In the genomic region with DNA sequence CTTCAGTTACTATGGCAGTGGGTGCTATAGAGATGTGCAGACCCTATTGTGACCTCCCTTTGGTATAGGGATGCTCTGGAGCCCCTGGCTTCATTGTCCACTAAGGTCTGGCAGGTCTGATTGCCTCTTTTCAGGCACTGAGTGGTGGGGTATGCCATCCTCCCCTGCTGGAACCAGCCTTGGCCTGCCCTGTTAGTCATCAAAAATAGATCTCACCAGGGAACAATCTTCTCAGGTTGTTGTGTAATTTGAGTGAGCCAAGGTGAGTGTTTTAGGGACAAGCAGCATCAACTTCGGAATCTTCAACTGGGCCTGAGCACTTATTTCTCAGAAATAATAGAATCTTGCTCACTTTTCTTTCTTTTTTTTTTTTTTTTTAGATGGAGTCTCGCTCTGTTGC, we compare ENCODE assay signal across 16 cellular contexts. TPM values are rescaled to one million over a fixed set of nuclear protein-coding genes. Genes with fewer than 3 reads are reported as not detected.
DNase-seq lines count a peak whose midpoint lies in the region; ATAC-seq and TF ChIP-seq lines count a peak whose summit lies in the region.
"Had no signal": no experiment of that assay in that cellular context is flagged by ENCODE, and none has a peak within 500 bp of the region (broad histone marks: within the 10 kb centered on the region; RNA-seq: fewer than 3 reads in every experiment).

No MANE protein-coding gene starts in this region.

- H3K9ac ChIP-seq in GM23248, result no peak overlapping the region

- H3K4me1 Mint-ChIP-seq in CD4-positive, alpha-beta T cell (ENCODE audit: low read depth), result peaks cover 88% of the 10 kb centered on the region

- H3K27ac ChIP-seq in CD4-positive, alpha-beta T cell (ENCODE audit: low read depth, low read length), result no peak overlapping the region
- H3K27ac ChIP-seq in GM23248, result peak overlapping the region; percentile 63
- peak overlapping the region; percentile 58 for H3K27ac ChIP-seq in brain microvascular endothelial cell
- peak overlapping the region; percentile 44 for H3K27ac ChIP-seq in neutrophil
- H3K27ac ChIP-seq: C4-2B, thoracic aorta had no signal

- intact Hi-C loops in CD4-positive, alpha-beta T cell (cut with DNase I, micrococcal nuclease), result no loop called here
- intact Hi-C loops in sciatic nerve (cut with DNase I), result no loop called here

- H3F3A ChIP-seq in GM23248 (ENCODE audit: insufficient read depth), result peaks cover 45% of the 10 kb centered on the region

- no peaks in the 10 kb centered on the region for H3K27me3 ChIP-seq in CD4-positive, alpha-beta T cell (ENCODE audit: control insufficient read depth, insufficient read depth, low read length)
- H3K27me3 ChIP-seq in GM23248 (replicated peaks; ENCODE audit: insufficient read depth), result no peaks in the 10 kb centered on the region
- no peaks in the 10 kb centered on the region for H3K27me3 ChIP-seq in brain microvascular endothelial cell (replicated peaks)
- H3K27me3 ChIP-seq in neutrophil, result no peaks in the 10 kb centered on the region
- H3K27me3 ChIP-seq: dorsolateral prefrontal cortex had no signal

- H3K4me1 ChIP-seq in GM23248 (ENCODE audit: insufficient read depth), result peaks cover 42% of the 10 kb centered on the region
- H3K4me1 ChIP-seq in neutrophil (ENCODE audit: control insufficient read depth in 1 of 2, insufficient read depth in 1 of 2, low read depth in 1 of 2, low read length in 1 of 2), result no peaks in the 10 kb centered on the region

- H3K9me3 ChIP-seq in CD4-positive, alpha-beta T cell (ENCODE audit: control insufficient read depth, low read length), result no peaks in the 10 kb centered on the region
- H3K9me3 ChIP-seq in GM23248 (ENCODE audit: low read depth) (no peaks in the 10 kb centered on the region), neutrophil (no peaks in the 10 kb centered on the region)
- H3K9me3 ChIP-seq: left ventricle myocardium inferior, thoracic aorta had no signal

- no peak overlapping the region for H3K4me3 Mint-ChIP-seq in CD4-positive, alpha-beta T cell

- ATAC-seq in CD4-positive, alpha-beta T cell (ENCODE audit: poor library complexity), result no peak
- no peak for ATAC-seq in sciatic nerve

- 96 to 97% methylated on average over 2 of the region's 2 CpGs for WGBS in GM23248 (ENCODE audit: low coverage in 1 of 2, low lambda C conversion rate in 2 of 2, missing lambda C conversion rate in 2 of 2), 2 experiments

- no peak for TF ChIP-seq CTCF in CD4-positive, alpha-beta T cell (IDR thresholded peaks at IDR 0.05)
- no peak for TF ChIP-seq CTCF in brain microvascular endothelial cell (IDR thresholded peaks at IDR 0.05; ENCODE audit: low read depth, low read length, missing control alignments)
- TF ChIP-seq CTCF in neutrophil (IDR thresholded peaks at IDR 0.05), result no peak

- POLR2A ChIA-PET in CD4-positive, alpha-beta T cell (lab: Charles Lee), result interaction anchor here (2.2 kb wide), 1 partner anchor 10 kb away, joined by 9 read pairs; no protein-coding TSS in a partner anchor

- H3K27me3 Mint-ChIP-seq in CD4-positive, alpha-beta T cell, result no peaks in the 10 kb centered on the region

- H3K79me2 ChIP-seq in GM23248 (ENCODE audit: insufficient read depth), result peaks cover 77% of the 10 kb centered on the region

- DNase-seq in CD4-positive, alpha-beta T cell, result no peak
- no peak for DNase-seq in GM23248
- no peak for DNase-seq in brain microvascular endothelial cell
- DNase-seq in sciatic nerve (ENCODE audit: low spot score), result no peak
- no peak for DNase-seq in NCI-H526 (lab: John Stamatoyannopoulos, UW)
- no peak for DNase-seq in SKM-1 treated with dmso at 0.1 percent for 144 hours (lab: John Stamatoyannopoulos, UW; ENCODE audit: unreplicated experiment)
- DNase-seq: activated naive CD4-positive, alpha-beta T cell treated with Interleukin-2 at 50 U/mL for 16 hours; dorsolateral prefrontal cortex; Karpas-422; left ventricle myocardium inferior; NCI-H1436 treated with DMSO at 0.1 percent for 48 hours; NCI-H446; stimulated activated CD4-positive, alpha-beta T cell treated with anti-CD3 and anti-CD28 coated beads, Interleukin-1b, Interleukin-23, amount 100 ng/mL, for 48 hours had no signal

- H3K27ac Mint-ChIP-seq in CD4-positive, alpha-beta T cell, result peak overlapping the region; percentile 87

- in situ Hi-C loops in GM23248 (cut with MboI), result no loop called here
- in situ Hi-C loops in brain microvascular endothelial cell (cut with HindIII; ENCODE audit: low pct_ligation_motif_present, low sequenced_read_pairs), result no loop called here

- H3K36me3 ChIP-seq in GM23248 (ENCODE audit: low read depth), result no peaks in the 10 kb centered on the region
- H3K36me3 ChIP-seq in brain microvascular endothelial cell (replicated peaks), result peaks cover 2% of the 10 kb centered on the region
- H3K36me3 ChIP-seq in neutrophil, result peaks cover 20% of the 10 kb centered on the region
- H3K36me3 ChIP-seq: thoracic aorta had no signal

- no peaks in the 10 kb centered on the region for H3K9me2 ChIP-seq in GM23248 (ENCODE audit: insufficient read depth)

- no peak overlapping the region for H3K4me3 ChIP-seq in GM23248
- no peak overlapping the region for H3K4me3 ChIP-seq in brain microvascular endothelial cell (ENCODE audit: low read depth, low read length)
- H3K4me3 ChIP-seq in neutrophil (ENCODE audit: low read depth in 1 of 2, low read length in 1 of 2), result no peak overlapping the region
- H3K4me3 ChIP-seq: dorsolateral prefrontal cortex, left ventricle myocardium inferior, thoracic aorta had no signal

- no peaks in the 10 kb centered on the region for H3K9me3 Mint-ChIP-seq in CD4-positive, alpha-beta T cell

- peak overlapping the region; percentile 40 for H3K4me2 ChIP-seq in GM23248 (ENCODE audit: unreplicated experiment)

- CTCF ChIA-PET in CD4-positive, alpha-beta T cell (lab: Charles Lee), result no interaction called here

- no peaks in the 10 kb centered on the region for H4K20me1 ChIP-seq in GM23248 (ENCODE audit: insufficient read depth)

- peaks cover 61% of the 10 kb centered on the region for H3K36me3 Mint-ChIP-seq in CD4-positive, alpha-beta T cell (ENCODE audit: low read depth)

- H2AFZ ChIP-seq in GM23248, result no peak overlapping the region

RNA-seq across cellular contexts. Expression of a gene that starts 19.6 kb away (rescaled TPM):
- 10 to 100 TPM; 63.4 to 66.4 TPM for total RNA-seq in CD4-positive, alpha-beta T cell
- total RNA-seq in GM23248 (2014; rRNA removed; shearing (Covaris generic)), result 36.0 and 40.8 TPM in 2 replicates
- polyA plus RNA-seq in GM23248 (2016; fragmentation: Nextera tagmentation; extraction: Ambion mirVana), result 60.2 and 61.5 TPM in 2 replicates
- total RNA-seq in sciatic nerve, result 26.3 TPM

RNA-seq across cellular contexts. Expression of a gene that starts 21.3 kb away (rescaled TPM):
- total RNA-seq in CD4-positive, alpha-beta T cell, result 10 to 100 TPM; 28.6 to 29.5 TPM
- total RNA-seq in GM23248 (2014; rRNA removed; shearing (Covaris generic)), result 36.2 and 44.2 TPM in 2 replicates
- polyA plus RNA-seq in GM23248 (2016; fragmentation: Nextera tagmentation; extraction: Ambion mirVana), result 37.4 and 37.5 TPM in 2 replicates
- 32.8 TPM for total RNA-seq in sciatic nerve

RNA-seq across cellular contexts. Expression of a gene that starts 42.8 kb away (rescaled TPM):
- total RNA-seq in CD4-positive, alpha-beta T cell, result 10 to 100 TPM; 19.5 to 22.4 TPM
- 14.7 and 20.7 TPM in 2 replicates for total RNA-seq in GM23248 (2014; rRNA removed; shearing (Covaris generic))
- 17.7 and 20.3 TPM in 2 replicates for polyA plus RNA-seq in GM23248 (2016; fragmentation: Nextera tagmentation; extraction: Ambion mirVana)
- total RNA-seq in sciatic nerve, result 40.6 TPM
